27 cellular contexts compared by ENCODE assay signal in the genomic region with DNA sequence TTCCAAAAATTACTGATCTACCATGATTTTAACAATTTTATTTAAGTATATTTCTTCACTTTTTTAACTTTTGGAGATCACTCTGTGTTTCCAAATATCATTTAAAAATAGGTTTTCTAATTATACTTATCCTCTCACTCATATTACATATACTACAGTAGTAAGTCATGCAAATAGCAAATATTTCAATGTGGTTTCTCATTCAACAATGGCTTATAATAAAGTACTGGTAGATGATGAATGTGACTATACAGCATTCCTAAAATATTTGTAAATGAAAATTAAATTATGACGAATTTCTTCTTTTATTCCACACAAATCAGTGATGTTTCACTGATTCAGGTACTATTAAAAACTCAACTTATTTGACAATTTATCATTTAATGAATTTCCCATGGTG.
"Had no signal": no experiment of that assay in that cellular context is flagged by ENCODE, and none has a peak within 500 bp of the region (broad histone marks: within the 10 kb centered on the region; RNA-seq: fewer than 3 reads in every experiment).

No MANE protein-coding gene starts in this region.

- DNase-seq: stimulated activated CD4-positive, alpha-beta T cell treated with anti-CD3 and anti-CD28 coated beads, Interleukin-2, amount 100 ng/mL, for 48 hours; stimulated activated CD4-positive, alpha-beta T cell treated with anti-CD3 and anti-CD28 coated beads, Interleukin-4, amount 100 ng/mL, for 1 hour; stimulated activated CD4-positive, alpha-beta T cell treated with anti-CD3 and anti-CD28 coated beads, Interleukin-4, amount 100 ng/mL, for 24 hours; stimulated activated CD4-positive, alpha-beta T cell treated with anti-CD3 and anti-CD28 coated beads, Interleukin-4, amount 100 ng/mL, for 4 hours; stimulated activated CD8-positive, alpha-beta memory T cell treated with anti-CD3 and anti-CD28 coated beads, Interleukin-4, amount 100 ng/mL, for 48 hours; stimulated activated naive B cell treated with anti-CD40 and anti-IgM and Interleukin-4, amounts not matched to agents 10 μg/mL and 1 μg/mL and 100 μg/mL, for 72 hours; stimulated activated naive CD4-positive, alpha-beta T cell; stimulated activated naive CD4-positive, alpha-beta T cell treated with Interleukin-2 at 50 U/mL for 16 hours; stimulated activated naive CD8-positive, alpha-beta T cell treated with anti-CD3 and anti-CD28 coated beads, Interleukin-15, amount 100 ng/mL, for 72 hours; stimulated activated naive CD8-positive, alpha-beta T cell treated with anti-CD3 and anti-CD28 coated beads, Interleukin-15, Interleukin-2, amounts not matched to agents 100 U/mL and 50 U/mL, for 24 hours; stomach; substantia nigra; testis; thyroid gland; tibial artery; transverse colon; trophoblast cell; upper lobe of left lung; upper lobe of right lung; uterus had no signal

- H3K27me3 ChIP-seq: stomach, suprapubic skin, testis, thyroid gland, tibial artery, tibial nerve, transverse colon, upper lobe of left lung, upper lobe of right lung, uterus, vagina had no signal

- ATAC-seq: stimulated activated effector memory CD8-positive, alpha-beta T cell treated with anti-CD3 and anti-CD28 coated beads, Interleukin-12 subunit alpha, Interleukin-12 subunit beta, amount 100 ng/mL, for 72 hours; stimulated activated memory B cell treated with anti-CD40 and anti-IgM and Interleukin-4, amounts not matched to agents 10 μg/mL and 1 μg/mL and 100 μg/mL, for 72 hours; stimulated activated naive B cell treated with anti-CD40 and anti-IgM and Interleukin-4, amounts not matched to agents 10 μg/mL and 1 μg/mL and 100 μg/mL, for 72 hours; stimulated activated naive CD8-positive, alpha-beta T cell treated with anti-CD3 and anti-CD28 coated beads, Interleukin-15, amount 100 ng/mL, for 72 hours; stimulated activated naive CD8-positive, alpha-beta T cell treated with anti-CD3 and anti-CD28 coated beads, Interleukin-15, Interleukin-2, amounts not matched to agents 100 U/mL and 50 U/mL, for 24 hours; upper lobe of right lung had no signal

- H3K36me3 ChIP-seq: stomach, suprapubic skin, thoracic aorta, thyroid gland, tibial artery, tibial nerve, transverse colon, upper lobe of left lung, upper lobe of right lung, uterus, vagina had no signal

- H3K4me3 ChIP-seq: stomach, suprapubic skin, testis, thoracic aorta, thyroid gland, tibial artery, tibial nerve, transverse colon, upper lobe of left lung, upper lobe of right lung, uterus, vagina had no signal

- FAIRE-seq: urothelium cell line had no signal

- H3K4me1 ChIP-seq: stomach, suprapubic skin, testis, thyroid gland, tibial artery, tibial nerve, upper lobe of left lung, upper lobe of right lung, uterus, vagina had no signal

- H3K27ac ChIP-seq: stomach, suprapubic skin, testis, thoracic aorta, thyroid gland, tibial artery, tibial nerve, transverse colon, upper lobe of left lung, upper lobe of right lung, uterus, vagina had no signal

- H3K9me3 ChIP-seq: stomach, suprapubic skin, testis, thoracic aorta, thyroid gland, tibial artery, tibial nerve, transverse colon, upper lobe of left lung, upper lobe of right lung, uterus, vagina had no signal
